27 cellular contexts compared by ENCODE assay signal in genomic region chr1:193110246-193110645, GRCh38.
"Had no signal": no experiment of that assay in that cellular context is flagged by ENCODE, and none has a peak within 500 bp of the region (broad histone marks: within the 10 kb centered on the region; RNA-seq: fewer than 3 reads in every experiment).

No MANE protein-coding gene starts in this region.

- H3K9me3 ChIP-seq: esophagus muscularis mucosa, left ventricle myocardium inferior, tibial artery had no signal

- H3K27ac Mint-ChIP-seq: activated B cell treated with CpG ODN at 0.5 μM for 24 hours; activated CD4-positive, alpha-beta T cell treated with anti-CD3 and anti-CD28 coated beads for 36 hours; activated naive CD8-positive, alpha-beta T cell treated with anti-CD3 and anti-CD28 coated beads, Interleukin-2, amount 10 ng/mL, durations not matched to agents 7 days and 5 days; activated T-cell treated with anti-CD3 and anti-CD28 coated beads, Interleukin-2, amount 50 U/mL, for 24 hours; activated T-helper 17 cell treated with anti-CD3 and anti-CD28 coated beads, Interleukin-2, amount 50 U/mL, for 72 hours; memory B cell; naive B cell; stimulated activated naive CD8-positive, alpha-beta T cell treated with anti-CD3 and anti-CD28 coated beads, Interleukin-15, Interleukin-2, amounts not matched to agents 100 ng/mL and 50 ng/mL, for 24 hours; T-helper 1 cell treated with Interleukin-12 subunit alpha and Interleukin-12 subunit beta and Interleukin-4 antibody, amounts not matched to agents 30 μg/mL and 1 μg/mL, for 36 hours had no signal

- H3K4me1 Mint-ChIP-seq: activated naive CD8-positive, alpha-beta T cell treated with anti-CD3 and anti-CD28 coated beads, Interleukin-2, amount 10 ng/mL, durations not matched to agents 7 days and 5 days; activated T-helper 17 cell treated with anti-CD3 and anti-CD28 coated beads, Interleukin-2, amount 50 U/mL, for 72 hours had no signal

- H3K36me3 ChIP-seq: esophagus muscularis mucosa, left ventricle myocardium inferior, tibial artery had no signal

- H3K36me3 Mint-ChIP-seq: activated naive CD8-positive, alpha-beta T cell treated with anti-CD3 and anti-CD28 coated beads, Interleukin-2, amount 10 ng/mL, durations not matched to agents 7 days and 5 days; memory B cell; naive B cell had no signal

- H3K4me3 ChIP-seq: coronary artery, esophagus muscularis mucosa, left ventricle myocardium inferior, tibial artery had no signal

- FAIRE-seq: bronchial epithelial cell, frontal cortex had no signal

- H3K27ac ChIP-seq: left ventricle myocardium inferior had no signal

- ATAC-seq: activated CD4-positive, alpha-beta T cell treated with anti-CD3 and anti-CD28 coated beads for 36 hours; activated T-helper 17 cell treated with anti-CD3 and anti-CD28 coated beads, Interleukin-2, amount 50 U/mL, for 72 hours had no signal

- H3K27me3 Mint-ChIP-seq: activated B cell treated with CpG ODN at 0.5 μM for 24 hours; activated CD4-positive, alpha-beta T cell treated with anti-CD3 and anti-CD28 coated beads for 36 hours; activated T-cell treated with anti-CD3 and anti-CD28 coated beads, Interleukin-2, amount 50 U/mL, for 24 hours; activated T-helper 17 cell treated with anti-CD3 and anti-CD28 coated beads, Interleukin-2, amount 50 U/mL, for 72 hours; memory B cell; stimulated activated naive CD8-positive, alpha-beta T cell treated with anti-CD3 and anti-CD28 coated beads, Interleukin-15, Interleukin-2, amounts not matched to agents 100 ng/mL and 50 ng/mL, for 24 hours had no signal

- H3K4me3 Mint-ChIP-seq: activated B cell treated with CpG ODN at 0.5 μM for 24 hours; activated CD4-positive, alpha-beta T cell treated with anti-CD3 and anti-CD28 coated beads for 36 hours; activated naive CD8-positive, alpha-beta T cell treated with anti-CD3 and anti-CD28 coated beads, Interleukin-2, amount 10 ng/mL, durations not matched to agents 7 days and 5 days; activated T-cell treated with anti-CD3 and anti-CD28 coated beads, Interleukin-2, amount 50 U/mL, for 24 hours; activated T-helper 17 cell treated with anti-CD3 and anti-CD28 coated beads, Interleukin-2, amount 50 U/mL, for 72 hours; memory B cell; naive B cell; neural crest cell; stimulated activated naive CD8-positive, alpha-beta T cell treated with anti-CD3 and anti-CD28 coated beads, Interleukin-15, Interleukin-2, amounts not matched to agents 100 ng/mL and 50 ng/mL, for 24 hours; T-helper 1 cell treated with Interleukin-12 subunit alpha and Interleukin-12 subunit beta and Interleukin-4 antibody, amounts not matched to agents 30 μg/mL and 1 μg/mL, for 36 hours had no signal

- H3K27me3 ChIP-seq: esophagus muscularis mucosa, tibial artery had no signal

- DNase-seq: activated B cell treated with CpG ODN at 0.5 μM for 24 hours; activated CD4-positive, alpha-beta T cell treated with anti-CD3 and anti-CD28 coated beads for 36 hours; activated CD4-positive, alpha-beta T cell treated with anti-CD3 and anti-CD28 coated beads, Interleukin-2, amount 50 U/mL, for 4 hours; activated CD8-positive, alpha-beta memory T cell treated with anti-CD3 and anti-CD28 coated beads for 24 hours; activated CD8-positive, alpha-beta memory T cell treated with anti-CD3 and anti-CD28 coated beads, Interleukin-2, amount 50 U/mL, for 4 hours; activated naive CD4-positive, alpha-beta T cell; activated naive CD8-positive, alpha-beta T cell treated with anti-CD3 and anti-CD28 coated beads, Interleukin-2, amount 10 ng/mL, durations not matched to agents 7 days and 5 days; activated T-cell treated with anti-CD3 and anti-CD28 coated beads, Interleukin-2, amount 50 U/mL, for 24 hours; amniotic stem cell; hippocampal formation; kidney glomerular epithelial cell; left ventricle myocardium inferior; naive B cell; occipital lobe; posterior cingulate gyrus; stimulated activated CD4-positive, alpha-beta T cell treated with anti-CD3 and anti-CD28 coated beads, Interleukin-4, amount 100 ng/mL, for 24 hours; T1000; tibial artery had no signal

- H3K9me3 Mint-ChIP-seq: activated B cell treated with CpG ODN at 0.5 μM for 24 hours; activated naive CD8-positive, alpha-beta T cell treated with anti-CD3 and anti-CD28 coated beads, Interleukin-2, amount 10 ng/mL, durations not matched to agents 7 days and 5 days; activated T-cell treated with anti-CD3 and anti-CD28 coated beads, Interleukin-2, amount 50 U/mL, for 24 hours; activated T-helper 17 cell treated with anti-CD3 and anti-CD28 coated beads, Interleukin-2, amount 50 U/mL, for 72 hours; memory B cell; naive B cell; neural crest cell; stimulated activated naive CD8-positive, alpha-beta T cell treated with anti-CD3 and anti-CD28 coated beads, Interleukin-15, Interleukin-2, amounts not matched to agents 100 ng/mL and 50 ng/mL, for 24 hours; T-helper 1 cell treated with Interleukin-12 subunit alpha and Interleukin-12 subunit beta and Interleukin-4 antibody, amounts not matched to agents 30 μg/mL and 1 μg/mL, for 36 hours had no signal
